8 cellular contexts compared by ENCODE assay signal in genomic region chr14:29798078-29798477, GRCh38.
"Had no signal": no experiment of that assay in that cellular context is flagged by ENCODE, and none has a peak within 500 bp of the region (broad histone marks: within the 10 kb centered on the region; RNA-seq: fewer than 3 reads in every experiment).

No MANE protein-coding gene starts in this region.

- H3K27ac ChIP-seq: GM23248 had no signal

- ATAC-seq: HCT116 had no signal

- H3K4me3 Mint-ChIP-seq: H9, HFFc6 had no signal

- H3K27ac Mint-ChIP-seq: HFFc6 had no signal

- H3K36me3 ChIP-seq: HAP-1 had no signal

- H3K4me3 ChIP-seq: GM23248, HAP-1 had no signal

- DNase-seq: GM23248, GOT3, H7, H9, HCEC 1CT, HFFc6 had no signal

- H2AFZ ChIP-seq: GM23248 had no signal

- H3K9me3 Mint-ChIP-seq: H9, HFFc6 had no signal
